In the genomic region with DNA sequence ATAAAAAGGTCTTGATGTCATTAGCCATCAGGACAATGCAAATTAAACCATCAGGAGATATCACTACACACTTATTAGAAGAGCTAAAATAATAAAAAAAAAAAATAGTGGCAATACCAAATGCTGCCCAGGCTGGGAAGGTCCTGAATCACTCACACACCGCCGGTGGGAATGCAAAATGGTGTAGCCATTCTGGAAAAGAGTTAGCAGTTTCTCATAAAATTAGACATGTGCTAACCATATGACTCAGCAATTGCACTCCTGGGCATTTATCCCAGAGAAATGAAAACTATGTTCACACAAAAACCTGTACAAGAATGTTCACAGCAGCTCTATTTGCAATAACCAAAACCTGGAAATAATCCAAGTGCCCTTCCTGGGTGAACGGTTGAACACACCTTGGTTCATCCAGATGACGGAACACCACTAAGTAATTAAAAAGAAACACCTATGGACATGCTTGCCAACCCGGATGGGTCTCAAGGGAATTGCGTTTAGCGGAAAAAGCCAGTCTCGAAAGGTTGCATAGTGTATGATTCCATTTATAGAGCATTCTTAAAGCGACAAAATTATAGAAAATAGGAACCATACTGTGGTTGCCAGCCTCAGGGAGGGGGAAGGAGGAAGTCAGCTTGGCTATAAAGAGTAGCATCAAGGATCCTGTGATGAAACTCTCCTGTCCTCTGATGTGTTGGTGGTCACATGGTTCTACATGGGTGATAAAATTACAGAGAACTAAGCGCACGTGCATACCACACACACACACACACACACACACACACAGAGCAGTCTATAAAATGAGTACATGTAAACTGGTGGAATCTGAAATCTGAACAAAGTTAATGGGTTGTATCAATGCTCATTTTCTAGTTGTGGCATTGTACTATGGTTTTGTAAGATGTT, we compare ENCODE assay signal across 8 cellular contexts. TPM values are rescaled to one million over a fixed set of nuclear protein-coding genes. Genes with fewer than 3 reads are reported as not detected.
DNase-seq lines count a peak whose midpoint lies in the region; ATAC-seq and TF ChIP-seq lines count a peak whose summit lies in the region.

No MANE protein-coding gene starts in this region.

- peak; percentile 64 for DNase-seq in AG08396 (ENCODE audit: low spot score)
- peak; percentile 57 to 99 for DNase-seq in PC-9
- peak; percentile 94 for DNase-seq in astrocyte of the spinal cord (ENCODE audit: low read depth, low spot score)
- peak in 1 of 2 donors; percentile 42 for DNase-seq in left lung
- DNase-seq in type B pancreatic cell (ENCODE audit: extremely low spot score, unreplicated experiment), result no peak
- no peak for DNase-seq in cerebellar cortex (ENCODE audit: low spot score)

- intact Hi-C loops in PC-9 (cut with micrococcal nuclease; ENCODE audit: unreplicated experiment) (loop anchor here (1.0 kb wide), 3 partner anchors 27 to 63 kb away; no protein-coding TSS in a partner anchor), left lung (cut with DNase I) (no loop called here)

- no peak for TF ChIP-seq CTCF in PC-9 (conservative IDR thresholded peaks at IDR 0.05)
- TF ChIP-seq CTCF in astrocyte of the spinal cord (IDR thresholded peaks at IDR 0.05; ENCODE audit: low read depth, low read length), result no peak
- no peak for TF ChIP-seq CTCF in left lung (IDR thresholded peaks at IDR 0.05)
- no peak for TF ChIP-seq CTCF in type B pancreatic cell (conservative IDR thresholded peaks at IDR 0.05)

- POLR2A ChIA-PET in PC-9 (lab: Charles Lee; ENCODE audit: unreplicated experiment), result interaction anchor here (0.6 kb wide), 2 partner anchors 25 to 465 kb away, joined by 5 read pairs; no protein-coding TSS in a partner anchor

- peak overlapping the region; percentile 86 for H3K4me2 ChIP-seq in PC-9

- H3K27me3 ChIP-seq in PC-9 (ENCODE audit: insufficient read depth, low read depth), result no peaks in the 10 kb centered on the region
- peaks cover 12 to 21% of the 10 kb centered on the region in 2 donors for H3K27me3 ChIP-seq in left lung

- no peaks in the 10 kb centered on the region for H3K9me2 ChIP-seq in PC-9 (ENCODE audit: insufficient read depth)

- peaks cover 45% of the 10 kb centered on the region for H3K4me1 ChIP-seq in PC-9 (replicated peaks; ENCODE audit: insufficient read depth)
- peaks cover 0 to 72% of the 10 kb centered on the region in 2 donors for H3K4me1 ChIP-seq in left lung

- H3K4me1 Mint-ChIP-seq in type B pancreatic cell (ENCODE audit: unreplicated experiment), result peaks cover 35% of the 10 kb centered on the region

- ATAC-seq in GM18502 (IDR thresholded peaks at IDR 0.05; ENCODE audit: poor library complexity, unreplicated experiment) (peak; percentile 28), HG03196 (IDR thresholded peaks at IDR 0.05; ENCODE audit: unreplicated experiment) (peak; percentile 30), left lung (peak; percentile 5)

- no peak overlapping the region for H3K4me3 Mint-ChIP-seq in type B pancreatic cell

- H3K9me3 Mint-ChIP-seq in type B pancreatic cell, result no peaks in the 10 kb centered on the region

- 0 out of 2 replicates have a peak, but pooled peaks cover 3% of the 10 kb centered on the region for H4K20me1 ChIP-seq in PC-9 (ENCODE audit: insufficient read depth)

- H2AFZ ChIP-seq in PC-9, result no peak overlapping the region

- in situ Hi-C loops in astrocyte of the spinal cord (cut with HindIII; ENCODE audit: low sequenced_read_pairs), result no loop called here

- H3K4me3 ChIP-seq in PC-9 (peak overlapping the region; percentile 27; the same call in 1 of the 2 replicates), astrocyte of the spinal cord (ENCODE audit: low read depth, low read length) (no peak overlapping the region), left lung (peak overlapping the region in 1 of 2 donors; percentile 1)

- peak overlapping the region; percentile 68 for H3K27ac Mint-ChIP-seq in type B pancreatic cell

- BruUV-seq in PC-9 (replicated peaks; lab: Mats Ljungman, UMichigan), result no TSS peak

- peaks cover 86% of the 10 kb centered on the region for H3K79me2 ChIP-seq in PC-9 (ENCODE audit: low read depth)

- H3F3A ChIP-seq in PC-9 (ENCODE audit: insufficient read depth, low read depth), result peaks cover 30% of the 10 kb centered on the region

- peaks cover 8% of the 10 kb centered on the region for H3K36me3 Mint-ChIP-seq in type B pancreatic cell

- H3K9me3 ChIP-seq in PC-9 (ENCODE audit: insufficient read depth, low read depth) (no peaks in the 10 kb centered on the region), left lung (no peaks in the 10 kb centered on the region)

- H3K27me3 Mint-ChIP-seq in type B pancreatic cell, result peaks cover 25% of the 10 kb centered on the region

- H3K36me3 ChIP-seq in PC-9 (ENCODE audit: low read depth) (peaks cover 27% of the 10 kb centered on the region), left lung (no peaks in the 10 kb centered on the region)

- CTCF ChIA-PET in PC-9 (lab: Charles Lee), result no interaction called here

- H3K27ac ChIP-seq in PC-9 (peak overlapping the region; percentile 97), left lung (peak overlapping the region; percentile 67 to 83)

RNA-seq across cellular contexts. Expression of gene MBP, which starts 4.6 kb away (rescaled TPM):
- total RNA-seq in PC-9 (2021), result 37.9 and 44.4 TPM in 2 replicates
- 10 to 100 TPM; 40.5 to 56.7 TPM for total RNA-seq in left lung
- 14.5 and 34.0 TPM in 2 replicates for total RNA-seq in type B pancreatic cell (ENCODE audit: low replicate concordance)

Comparison
In these comparisons a context has a peak if more than half of its experiments do, and no peak if none do; other contexts are left out.
1. DNase-seq: peak in AG08396 (single experiment), PC-9 (2 of 2) and astrocyte of the spinal cord (single experiment); none in type B pancreatic cell (single experiment) and cerebellar cortex (single experiment).
2. Peak in every context shown above with its lines, with median percentiles within 50 percentile points of each other: ATAC-seq.